ENCODE assay signal across 8 cellular contexts in genomic region chr15:25501828-25502446, GRCh38.
A peak's percentile ranks its signal among the peaks of the same experiment; 100 is the strongest.
DNase-seq lines count a peak whose midpoint lies in the region; ATAC-seq lines count a peak whose summit lies in the region.

No MANE protein-coding gene starts in this region.

- no peak for ATAC-seq in GM18909 (IDR thresholded peaks at IDR 0.05; ENCODE audit: poor library complexity, unreplicated experiment)

- peak; percentile 4 for DNase-seq in NCI-H2196 (lab: John Stamatoyannopoulos, UW; ENCODE audit: unreplicated experiment)
- DNase-seq in NCI-H2196 treated with DMSO at 0.1 percent for 48 hours (lab: John Stamatoyannopoulos, UW; ENCODE audit: unreplicated experiment): no peak
- DNase-seq in NCI-H1105 (lab: John Stamatoyannopoulos, UW): peak; percentile 18
- DNase-seq in dedifferentiated amniotic fluid mesenchymal stem cell (ENCODE audit: extremely low spot score): peak; percentile 31
- peak; percentile 28 for DNase-seq in midbrain (lab: John Stamatoyannopoulos, UW)
- DNase-seq in stimulated activated CD4-positive, alpha-beta T cell treated with anti-CD3 and anti-CD28 coated beads, Interleukin-2, amount 100 ng/mL, for 24 hours: no peak
- DNase-seq in NCI-H1694 (lab: John Stamatoyannopoulos, UW): no peak

Comparison
In these comparisons a context has a peak if more than half of its experiments do, and no peak if none do; other contexts are left out.
1. DNase-seq: peak in NCI-H2196 (single experiment), NCI-H1105 (single experiment), dedifferentiated amniotic fluid mesenchymal stem cell (single experiment) and midbrain (single experiment); none in NCI-H2196 treated with DMSO at 0.1 percent for 48 hours (single experiment), stimulated activated CD4-positive, alpha-beta T cell treated with anti-CD3 and anti-CD28 coated beads, Interleukin-2, amount 100 ng/mL, for 24 hours (0 of 2) and NCI-H1694 (single experiment).